9 cellular contexts compared by ENCODE assay signal in genomic region chr4:127622621-127622922, GRCh38. TPM values are rescaled to one million over a fixed set of nuclear protein-coding genes. Genes with fewer than 3 reads are reported as not detected.
DNase-seq lines count a peak whose midpoint lies in the region; ATAC-seq and TF ChIP-seq lines count a peak whose summit lies in the region.
"Had no signal": no experiment of that assay in that cellular context is flagged by ENCODE, and none has a peak within 500 bp of the region (broad histone marks: within the 10 kb centered on the region; RNA-seq: fewer than 3 reads in every experiment).

No MANE protein-coding gene starts in this region.

- H3K9me3 ChIP-seq in Caco-2: no peaks in the 10 kb centered on the region
- no peaks in the 10 kb centered on the region for H3K9me3 ChIP-seq in PC-9 (ENCODE audit: insufficient read depth, low read depth)
- H3K9me3 ChIP-seq in trophoblast cell (ENCODE audit: insufficient read depth, low read depth, low read length): no peaks in the 10 kb centered on the region

- H3K9me2 ChIP-seq in PC-9 (ENCODE audit: insufficient read depth): no peaks in the 10 kb centered on the region

- POLR2A ChIA-PET in Caco-2 (lab: Charles Lee): interaction anchor here (0.6 to 1.0 kb wide), 2 partner anchors 10 to 159 kb away, joined by 3 read pairs; partner anchors contain the start of genes HSPA4L and INTU
- POLR2A ChIA-PET in PC-9 (lab: Charles Lee; ENCODE audit: unreplicated experiment): interaction anchor here (0.5 kb wide), 1 partner anchor 64 kb away, joined by 3 read pairs; no protein-coding TSS in a partner anchor

- ATAC-seq in HG03565 (IDR thresholded peaks at IDR 0.05; ENCODE audit: unreplicated experiment): no peak
- ATAC-seq in HG03432 (IDR thresholded peaks at IDR 0.05; ENCODE audit: unreplicated experiment): no peak

- H3K23ac ChIP-seq in trophoblast cell (ENCODE audit: low read length): no peak overlapping the region

- no peak overlapping the region for H3K27ac Mint-ChIP-seq in Caco-2 (ENCODE audit: unreplicated experiment)

- no peaks in the 10 kb centered on the region for H3K36me3 Mint-ChIP-seq in Caco-2 (ENCODE audit: insufficient read depth, unreplicated experiment)

- no peaks in the 10 kb centered on the region for H4K20me1 ChIP-seq in PC-9 (ENCODE audit: insufficient read depth)

- peak overlapping the region; percentile 34 for H3K4me3 ChIP-seq in Caco-2 (ENCODE audit: low read depth, low read length)
- H3K4me3 ChIP-seq in PC-9: peak overlapping the region; percentile 62
- peak overlapping the region; percentile 61 to 76 for H3K4me3 ChIP-seq in foreskin fibroblast (ENCODE audit: low read depth in 1 of 2, low read length in 2 of 2)
- H3K4me3 ChIP-seq in trophoblast cell (ENCODE audit: low read depth, low read length): peak overlapping the region; percentile 71

- H3K14ac ChIP-seq in trophoblast cell (ENCODE audit: low read length): no peak overlapping the region

- peaks cover 20% of the 10 kb centered on the region for H3K27me3 Mint-ChIP-seq in Caco-2 (ENCODE audit: insufficient read depth, unreplicated experiment)

- BruUV-seq in Caco-2 (replicated peaks; lab: Mats Ljungman, UMichigan) (no TSS peak), PC-9 (replicated peaks; lab: Mats Ljungman, UMichigan) (no TSS peak)

- H3K4me1 Mint-ChIP-seq in Caco-2 (ENCODE audit: low read depth, unreplicated experiment): no peaks in the 10 kb centered on the region

- H2AK5ac ChIP-seq in trophoblast cell (ENCODE audit: low read length): no peak overlapping the region

- no peak overlapping the region for H2BK12ac ChIP-seq in trophoblast cell (ENCODE audit: low read length)

- no peak overlapping the region for H2BK120ac ChIP-seq in trophoblast cell (ENCODE audit: insufficient read depth, low read length, poor library complexity)

- H3K4ac ChIP-seq in trophoblast cell (ENCODE audit: low read depth, low read length): no peak overlapping the region

- peak overlapping the region; percentile 71 for H3K4me3 Mint-ChIP-seq in Caco-2 (ENCODE audit: unreplicated experiment)

- peak overlapping the region; percentile 89 for H2AFZ ChIP-seq in PC-9
- H2AFZ ChIP-seq in trophoblast cell (ENCODE audit: insufficient read depth, low read length, poor library complexity): peak overlapping the region; percentile 56

- H3K9ac ChIP-seq in trophoblast cell (ENCODE audit: low read length): no peak overlapping the region

- CTCF ChIA-PET in Caco-2 (lab: Charles Lee) (interaction anchor here (1.3 to 1.7 kb wide), 3 partner anchors 10 to 110 kb away, joined by 3 to 8 read pairs (median 8); partner anchors contain the start of gene INTU), PC-9 (lab: Charles Lee) (interaction anchor here (0.5 to 1.0 kb wide), 3 partner anchors 110 to 951 kb away, joined by 4 to 5 read pairs (median 4); no protein-coding TSS in a partner anchor)

- no peak overlapping the region for H4K91ac ChIP-seq in trophoblast cell (ENCODE audit: low read depth, low read length)

- no peaks in the 10 kb centered on the region for H3F3A ChIP-seq in PC-9 (ENCODE audit: insufficient read depth, low read depth)

- no peak overlapping the region for H4K8ac ChIP-seq in trophoblast cell (ENCODE audit: low read depth, low read length)

- no peak for TF ChIP-seq CTCF in Caco-2 (IDR thresholded peaks at IDR 0.05; ENCODE audit: insufficient read depth in 1 of 2, low read depth in 1 of 2, low read length in 1 of 2, severe bottlenecking in 1 of 2, unreplicated experiment in 1 of 2)
- no peak for TF ChIP-seq CTCF in PC-9 (conservative IDR thresholded peaks at IDR 0.05)
- TF ChIP-seq CTCF in foreskin fibroblast (IDR thresholded peaks at IDR 0.05; ENCODE audit: low read depth, low read length): no peak

- WGBS in trophoblast cell (ENCODE audit: extremely low coverage, insufficient coverage, insufficient read length): no CpG with 5 or more reads among the region's 12 CpGs

- no peak overlapping the region for H3K18ac ChIP-seq in trophoblast cell (ENCODE audit: low read length)

- in situ Hi-C loops in G401 (cut with HindIII; ENCODE audit: low sequenced_read_pairs): no loop called here

- H3K79me1 ChIP-seq in trophoblast cell (ENCODE audit: low read length): no peaks in the 10 kb centered on the region

- peak overlapping the region; percentile 83 for H3K4me2 ChIP-seq in PC-9
- H3K4me2 ChIP-seq in trophoblast cell (ENCODE audit: low read length): peak overlapping the region; percentile 96

- H3K27me3 ChIP-seq in Caco-2 (replicated peaks; ENCODE audit: control insufficient read depth, insufficient read depth, low read length): no peaks in the 10 kb centered on the region
- 0 out of 2 replicates have a peak, but pooled peaks cover 6% of the 10 kb centered on the region for H3K27me3 ChIP-seq in PC-9 (ENCODE audit: insufficient read depth, low read depth)
- H3K27me3 ChIP-seq in trophoblast cell (ENCODE audit: insufficient read depth, low read length): peaks cover 15% of the 10 kb centered on the region

- no peak overlapping the region for H3K27ac ChIP-seq in PC-9
- no peak overlapping the region for H3K27ac ChIP-seq in trophoblast cell (ENCODE audit: low read depth, low read length)
- H3K27ac ChIP-seq: VCaP had no signal

- H4K12ac ChIP-seq in trophoblast cell (ENCODE audit: low read depth, low read length): no peak overlapping the region

- intact Hi-C loops in Caco-2 (cut with micrococcal nuclease; ENCODE audit: unreplicated experiment) (loop anchor here (5.0 kb wide), 1 partner anchor 110 kb away; the partner anchor contains the start of gene SLC25A31), PC-9 (cut with micrococcal nuclease; ENCODE audit: unreplicated experiment) (loop anchor here (5.0 to 10.0 kb wide), 2 partner anchors 110 to 262 kb away; partner anchors contain the start of genes PLK4 and SLC25A31)

- no peaks in the 10 kb centered on the region for H3K9me3 Mint-ChIP-seq in Caco-2 (ENCODE audit: unreplicated experiment)

- H3K36me3 ChIP-seq in Caco-2 (ENCODE audit: control insufficient read depth, insufficient read depth, low read length) (no peaks in the 10 kb centered on the region), PC-9 (ENCODE audit: low read depth) (no peaks in the 10 kb centered on the region), trophoblast cell (ENCODE audit: control insufficient read depth in 1 of 2, insufficient read depth in 2 of 2, low read length in 2 of 2) (no peaks in the 10 kb centered on the region)

- H3K4me1 ChIP-seq in Caco-2 (no peaks in the 10 kb centered on the region), PC-9 (replicated peaks; ENCODE audit: insufficient read depth) (no peaks in the 10 kb centered on the region), trophoblast cell (ENCODE audit: control insufficient read depth in 1 of 2, insufficient read depth in 2 of 2, low read length in 2 of 2) (peaks cover 5 to 9% of the 10 kb centered on the region in 2 experiments)

- H3K79me2 ChIP-seq in PC-9 (ENCODE audit: low read depth): no peaks in the 10 kb centered on the region
- no peaks in the 10 kb centered on the region for H3K79me2 ChIP-seq in trophoblast cell (ENCODE audit: control insufficient read depth, insufficient read depth, low read length, poor library complexity)

- DNase-seq in Caco-2: peak in 1 of 2 experiments; percentile 65
- DNase-seq in PC-9: no peak
- DNase-seq in foreskin fibroblast: no peak
- peak in 1 of 2 donors; percentile 51 for DNase-seq in trophoblast cell
- DNase-seq in G401 (ENCODE audit: low spot score): no peak
- DNase-seq in GM03348 (ENCODE audit: low spot score): no peak

- H2BK5ac ChIP-seq in trophoblast cell (ENCODE audit: low read depth, low read length, poor library complexity): no peak overlapping the region

RNA-seq across cellular contexts. Expression of gene INTU, which starts 10.2 kb away (rescaled TPM):
- total RNA-seq in Caco-2 (2022) (2.0 and 3.0 TPM in 2 replicates), PC-9 (2021) (9.7 and 10.5 TPM in 2 replicates)
- 2.5 and 2.7 TPM in 2 replicates for polyA plus RNA-seq in trophoblast cell (2013)
- 3.9 and 10.8 TPM in 2 replicates for total RNA-seq in G401 (2014; rRNA removed; shearing (Covaris generic))
